Comparison of ENCODE assay signal across 8 cellular contexts in the genomic region with DNA sequence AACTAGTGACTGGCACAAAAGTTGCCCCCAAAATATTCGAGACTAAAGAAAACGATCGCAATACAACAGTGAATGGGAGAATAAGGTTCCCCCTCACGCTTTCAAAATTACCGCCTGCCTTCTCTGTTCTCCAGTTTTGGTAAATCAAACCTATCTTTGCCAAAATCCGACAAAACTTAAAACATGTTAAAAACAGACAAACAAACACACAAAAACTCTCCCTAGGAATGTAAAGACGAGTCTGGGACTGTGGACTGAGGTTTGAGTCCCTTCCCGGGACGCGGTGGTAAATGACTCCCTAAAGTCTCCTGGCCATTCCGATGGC. TPM values are rescaled to one million over a fixed set of nuclear protein-coding genes. Genes with fewer than 3 reads are reported as not detected.
DNase-seq lines count a peak whose midpoint lies in the region; TF ChIP-seq lines count a peak whose summit lies in the region.

No MANE protein-coding gene starts in this region.

- H3K9me3 Mint-ChIP-seq in nephron progenitor cell, result no peaks in the 10 kb centered on the region

- peak overlapping the region; percentile 93 for H3K4me3 Mint-ChIP-seq in nephron progenitor cell

- no peaks in the 10 kb centered on the region for H3K36me3 ChIP-seq in BE2C
- peaks cover 24% of the 10 kb centered on the region for H3K36me3 ChIP-seq in NT2/D1 (ENCODE audit: insufficient read depth, insufficient read length, low read length)
- no peaks in the 10 kb centered on the region for H3K36me3 ChIP-seq in endocrine pancreas (ENCODE audit: control insufficient read depth, insufficient read depth, low read length)

- peak overlapping the region; percentile 68 for H3K4me3 ChIP-seq in BE2C (ENCODE audit: low read depth, low read length)
- H3K4me3 ChIP-seq in NT2/D1 (ENCODE audit: insufficient read length, low read depth), result peak overlapping the region; percentile 84
- H3K4me3 ChIP-seq in endocrine pancreas (ENCODE audit: control insufficient read depth, insufficient read depth, low read length), result peak overlapping the region; percentile 61

- H3K36me3 Mint-ChIP-seq in nephron progenitor cell (ENCODE audit: low read depth), result peaks cover 15% of the 10 kb centered on the region

- DNase-seq in BE2C (no peak), NT2/D1 (ENCODE audit: low read depth, low spot score) (no peak), nephron progenitor cell (no peak), NCI-H82 (lab: John Stamatoyannopoulos, UW) (no peak), hypothalamus (lab: John Stamatoyannopoulos, UW) (no peak), cortex of kidney (lab: John Stamatoyannopoulos, UW) (no peak), CD1c-positive myeloid dendritic cell (ENCODE audit: extremely low spot score) (no peak)

- no peaks in the 10 kb centered on the region for H3K4me1 ChIP-seq in BE2C
- no peaks in the 10 kb centered on the region for H3K4me1 ChIP-seq in NT2/D1 (ENCODE audit: insufficient read depth, insufficient read length)
- H3K4me1 ChIP-seq in endocrine pancreas (ENCODE audit: control insufficient read depth, insufficient read depth, low read length), result no peaks in the 10 kb centered on the region

- peaks cover 11% of the 10 kb centered on the region for H3K27me3 Mint-ChIP-seq in nephron progenitor cell (ENCODE audit: low read depth, poor library complexity)

- no peak for TF ChIP-seq CTCF in BE2C (IDR thresholded peaks at IDR 0.05; ENCODE audit: low read depth, low read length)
- TF ChIP-seq CTCF in nephron progenitor cell (IDR thresholded peaks at IDR 0.05), result no peak

- H3K27ac Mint-ChIP-seq in nephron progenitor cell, result peak overlapping the region; percentile 99

- peaks cover 36% of the 10 kb centered on the region for H3K4me1 Mint-ChIP-seq in nephron progenitor cell

- no peaks in the 10 kb centered on the region for H3K27me3 ChIP-seq in BE2C
- no peaks in the 10 kb centered on the region for H3K27me3 ChIP-seq in NT2/D1 (ENCODE audit: insufficient read depth, insufficient read length)
- H3K27me3 ChIP-seq in endocrine pancreas (ENCODE audit: control insufficient read depth, insufficient read depth, low read length), result no peaks in the 10 kb centered on the region

- H3K9ac ChIP-seq in NT2/D1 (ENCODE audit: insufficient read length, low read depth) (peak overlapping the region; percentile 97), endocrine pancreas (ENCODE audit: control insufficient read depth, insufficient read depth, low read length) (no peak overlapping the region)

- H3K9me3 ChIP-seq in BE2C (no peaks in the 10 kb centered on the region), NT2/D1 (ENCODE audit: insufficient read depth, low read length) (no peaks in the 10 kb centered on the region), endocrine pancreas (ENCODE audit: control insufficient read depth, low read length) (no peaks in the 10 kb centered on the region)

RNA-seq across cellular contexts. Expression of gene IMPACT, which starts 0.4 kb away (rescaled TPM):
- polyA plus RNA-seq in BE2C (2012; ENCODE audit: insufficient read depth, insufficient read length, low read depth), result 15.1 TPM

RNA-seq across cellular contexts. Expression of gene OSBPL1A, which starts 28.4 kb away (rescaled TPM):
- 14.4 TPM for polyA plus RNA-seq in BE2C (2012; ENCODE audit: insufficient read depth, insufficient read length, low read depth)

RNA-seq across cellular contexts. Expression of gene HRH4, which starts 34.4 kb away (rescaled TPM):
- polyA plus RNA-seq in BE2C (2012; ENCODE audit: insufficient read depth, insufficient read length, low read depth), result not detected
